11 cellular contexts compared by ENCODE assay signal in genomic region chr5:137395011-137395755, GRCh38.
DNase-seq lines count a peak whose midpoint lies in the region; ATAC-seq and TF ChIP-seq lines count a peak whose summit lies in the region.
"Had no signal": no experiment of that assay in that cellular context is flagged by ENCODE, and none has a peak within 500 bp of the region (broad histone marks: within the 10 kb centered on the region; RNA-seq: fewer than 3 reads in every experiment).

No MANE protein-coding gene starts in this region.

- no peak for ATAC-seq in GM21381 (IDR thresholded peaks at IDR 0.05; ENCODE audit: unreplicated experiment)
- ATAC-seq in GM18498 (IDR thresholded peaks at IDR 0.05; ENCODE audit: unreplicated experiment) = no peak
- no peak for ATAC-seq in GM18858 (IDR thresholded peaks at IDR 0.05; ENCODE audit: unreplicated experiment)
- ATAC-seq: WTC11 had no signal

- no peak overlapping the region for H3K4me3 ChIP-seq in GM23248
- no peak overlapping the region for H3K4me3 ChIP-seq in mammary epithelial cell (replicated peaks in 1 of 3; ENCODE audit: insufficient read depth in 1 of 3, low read depth in 2 of 3, low read length in 3 of 3)
- H3K4me3 ChIP-seq: tibial nerve had no signal

- H3K4me1 ChIP-seq in GM23248 (ENCODE audit: insufficient read depth) (peaks cover 28% of the 10 kb centered on the region), mammary epithelial cell (ENCODE audit: insufficient read depth, low read length) (peaks cover 24% of the 10 kb centered on the region)
- H3K4me1 ChIP-seq: tibial nerve had no signal

- H3K9me3 ChIP-seq in GM23248 (ENCODE audit: low read depth) = no peaks in the 10 kb centered on the region
- no peaks in the 10 kb centered on the region for H3K9me3 ChIP-seq in mammary epithelial cell (replicated peaks; ENCODE audit: insufficient read depth, low read length)

- peaks cover 30% of the 10 kb centered on the region; the same call in 1 of the 2 replicates for H3F3A ChIP-seq in GM23248 (ENCODE audit: insufficient read depth)

- H3K9ac ChIP-seq in GM23248 = no peak overlapping the region
- H3K9ac ChIP-seq in mammary epithelial cell (ENCODE audit: insufficient read depth, low read length) = no peak overlapping the region

- H2AFZ ChIP-seq in GM23248 (no peak overlapping the region), mammary epithelial cell (ENCODE audit: low read depth, low read length) (no peak overlapping the region)

- WGBS in GM23248 (ENCODE audit: low coverage in 1 of 2, low lambda C conversion rate in 2 of 2, missing lambda C conversion rate in 2 of 2), 2 experiments = 71 to 81% methylated on average over 4 of the region's 4 CpGs
- 67% methylated on average over 4 of the region's 4 CpGs for WGBS in mammary epithelial cell (ENCODE audit: low coverage, missing lambda C conversion rate)

- H3K79me2 ChIP-seq in GM23248 (ENCODE audit: insufficient read depth) = peaks cover 99% of the 10 kb centered on the region
- H3K79me2 ChIP-seq in mammary epithelial cell (ENCODE audit: insufficient read depth, low read length) = no peaks in the 10 kb centered on the region

- H3K4me2 ChIP-seq in GM23248 (ENCODE audit: unreplicated experiment) = no peak overlapping the region
- H3K4me2 ChIP-seq in mammary epithelial cell (ENCODE audit: insufficient read depth, low read depth, low read length) = no peak overlapping the region

- no peaks in the 10 kb centered on the region; the same call in 1 of the 2 replicates for H4K20me1 ChIP-seq in GM23248 (ENCODE audit: insufficient read depth)
- no peaks in the 10 kb centered on the region for H4K20me1 ChIP-seq in mammary epithelial cell (ENCODE audit: insufficient read depth, low read length)

- no peaks in the 10 kb centered on the region for H3K9me2 ChIP-seq in GM23248 (ENCODE audit: insufficient read depth)

- BruUV-seq in mammary epithelial cell (replicated peaks; lab: Mats Ljungman, UMichigan) = no TSS peak

- dilution Hi-C loops in mammary epithelial cell (cut with HindIII; ENCODE audit: low sequenced_read_pairs) = no loop called here

- H3K36me3 ChIP-seq in GM23248 (ENCODE audit: low read depth) = no peaks in the 10 kb centered on the region
- H3K36me3 ChIP-seq in mammary epithelial cell (ENCODE audit: insufficient read depth, low read length) = no peaks in the 10 kb centered on the region
- H3K36me3 ChIP-seq: tibial nerve had no signal

- no peak overlapping the region for H3K27ac ChIP-seq in GM23248
- H3K27ac ChIP-seq in mammary epithelial cell (ENCODE audit: insufficient read depth, low read depth, low read length) = no peak overlapping the region
- H3K27ac ChIP-seq: tibial nerve had no signal

- in situ Hi-C loops in GM23248 (cut with MboI) = no loop called here
- in situ Hi-C loops in mammary epithelial cell (cut with MboI; ENCODE audit: low sequenced_read_pairs in 2 of 2) = no loop called here

- H3K27me3 ChIP-seq in GM23248 (replicated peaks; ENCODE audit: insufficient read depth) (no peaks in the 10 kb centered on the region), mammary epithelial cell (ENCODE audit: insufficient read depth, low read length) (peaks cover 2% of the 10 kb centered on the region)
- H3K27me3 ChIP-seq: tibial nerve had no signal

- intact Hi-C loops in mammary epithelial cell (cut with micrococcal nuclease) = no loop called here

- peak; percentile 74 for DNase-seq in GM23248
- DNase-seq in NCI-H2171 (lab: John Stamatoyannopoulos, UW) = peak; percentile 70
- DNase-seq in mammary epithelial cell = peak; percentile 75
- peak; percentile 97 for DNase-seq in renal cortical epithelial cell (ENCODE audit: low read depth)
- DNase-seq in SW480 (ENCODE audit: low spot score) = no peak
- DNase-seq: activated gamma-delta T cell treated with Interleukin-2 at 50 U/mL for 16 hours had no signal

- no peak for TF ChIP-seq CTCF in mammary epithelial cell (conservative IDR thresholded peaks at IDR 0.05 in 1 of 2, IDR thresholded peaks at IDR 0.05 in 1 of 2; ENCODE audit: extremely low read depth in 1 of 2, insufficient read depth in 1 of 2, low read depth in 1 of 2, low read length in 2 of 2)

- CTCF ChIA-PET in mammary epithelial cell (lab: Charles Lee; ENCODE audit: low non-redundant PET) = no interaction called here
